ENCODE assay signal across 10 cellular contexts in the genomic region with DNA sequence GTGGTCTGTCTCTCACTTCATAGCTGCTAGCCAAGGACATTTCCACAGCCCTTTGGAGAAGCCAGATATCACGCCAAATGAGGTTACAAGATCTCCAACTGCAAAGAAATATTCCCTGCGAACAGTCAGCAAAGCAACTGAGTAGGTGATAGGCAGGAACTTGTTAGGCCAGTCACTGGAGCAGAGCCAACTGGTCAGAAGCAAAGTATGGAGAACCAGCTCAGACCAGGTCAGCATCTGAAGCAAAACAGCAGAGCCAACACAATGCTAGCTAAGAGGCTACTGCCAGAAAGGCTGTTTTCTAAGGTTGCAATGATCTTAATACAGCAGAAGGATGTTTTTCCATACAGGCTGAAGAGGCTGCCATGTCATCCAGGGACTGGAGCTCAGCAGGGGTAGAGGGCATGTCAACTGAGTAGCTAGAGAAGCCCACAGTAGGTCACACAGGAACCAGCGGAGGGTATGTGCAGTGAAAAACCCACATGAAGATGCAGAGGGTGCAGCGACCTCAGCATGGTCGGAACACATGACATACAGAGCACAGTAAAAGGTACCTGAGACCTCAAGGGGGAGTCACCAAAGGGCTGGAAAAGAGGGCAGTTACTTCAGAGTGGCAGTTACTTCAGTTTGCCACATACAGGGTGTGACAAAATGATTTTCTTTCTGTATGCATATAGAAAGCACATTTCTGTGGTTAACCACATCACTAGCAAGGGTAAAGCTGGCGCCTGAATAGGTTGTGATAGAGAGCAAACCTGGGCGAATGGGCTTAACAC. TPM values are rescaled to one million over a fixed set of nuclear protein-coding genes. Genes with fewer than 3 reads are reported as not detected.
A peak's percentile ranks its signal among the peaks of the same experiment; 100 is the strongest.
DNase-seq lines count a peak whose midpoint lies in the region; ATAC-seq lines count a peak whose summit lies in the region.
"Had no signal": no experiment of that assay in that cellular context is flagged by ENCODE, and none has a peak within 500 bp of the region (broad histone marks: within the 10 kb centered on the region; RNA-seq: fewer than 3 reads in every experiment).

No MANE protein-coding gene starts in this region.

- DNase-seq in T-helper 17 cell (peak in 2 of 3 donors; percentile 38 to 45), NCI-H1417 (lab: John Stamatoyannopoulos, UW) (no peak), DMS114 treated with DMSO at 0.1 percent for 48 hours (lab: John Stamatoyannopoulos, UW; ENCODE audit: unreplicated experiment) (no peak), mesenteric fat pad (ENCODE audit: low spot score) (no peak), nucleus accumbens (lab: John Stamatoyannopoulos, UW) (no peak)
- peak; percentile 88 for DNase-seq in activated naive CD4-positive, alpha-beta T cell treated with anti-CD3 and anti-CD28 coated beads for 36 hours
- peak; percentile 9 to 52 (median 28) for DNase-seq in stimulated activated CD4-positive, alpha-beta T cell treated with anti-CD3 and anti-CD28 coated beads, TNF-alpha, amount 100 ng/mL, for 4 hours (ENCODE audit: low read depth in 3 of 3)
- DNase-seq: naive B cell had no signal

- H3K9me3 ChIP-seq in T-helper 17 cell (ENCODE audit: control insufficient read depth, low read length, poor library complexity, severe bottlenecking) = no peaks in the 10 kb centered on the region

- H3K27me3 Mint-ChIP-seq in T-helper 17 cell = no peaks in the 10 kb centered on the region
- H3K27me3 Mint-ChIP-seq in activated naive CD4-positive, alpha-beta T cell treated with anti-CD3 and anti-CD28 coated beads for 36 hours (ENCODE audit: low read depth) = no peaks in the 10 kb centered on the region

- peak overlapping the region; percentile 72 for H3K4me3 Mint-ChIP-seq in T-helper 17 cell
- peak overlapping the region; percentile 55 for H3K4me3 Mint-ChIP-seq in activated naive CD4-positive, alpha-beta T cell treated with anti-CD3 and anti-CD28 coated beads for 36 hours
- H3K4me3 Mint-ChIP-seq: naive B cell had no signal

- H3K27ac Mint-ChIP-seq in T-helper 17 cell = peak overlapping the region; percentile 80
- H3K27ac Mint-ChIP-seq in activated naive CD4-positive, alpha-beta T cell treated with anti-CD3 and anti-CD28 coated beads for 36 hours = peak overlapping the region; percentile 89

- H3K4me1 Mint-ChIP-seq in T-helper 17 cell = peaks cover 51% of the 10 kb centered on the region
- peaks cover 65% of the 10 kb centered on the region for H3K4me1 Mint-ChIP-seq in activated naive CD4-positive, alpha-beta T cell treated with anti-CD3 and anti-CD28 coated beads for 36 hours (ENCODE audit: low read depth)
- H3K4me1 Mint-ChIP-seq: naive B cell had no signal

- H3K9me3 Mint-ChIP-seq in activated naive CD4-positive, alpha-beta T cell treated with anti-CD3 and anti-CD28 coated beads for 36 hours = no peaks in the 10 kb centered on the region
- H3K9me3 Mint-ChIP-seq: naive B cell had no signal

- intact Hi-C loops in activated naive CD4-positive, alpha-beta T cell treated with anti-CD3 and anti-CD28 coated beads for 36 hours (cut with micrococcal nuclease) = loop anchor here (1.0 kb wide), 2 partner anchors 18 to 163 kb away; a partner anchor contains a TSS

- peaks cover 11% of the 10 kb centered on the region for H3K36me3 Mint-ChIP-seq in T-helper 17 cell (ENCODE audit: low read depth)
- peaks cover 42% of the 10 kb centered on the region for H3K36me3 Mint-ChIP-seq in activated naive CD4-positive, alpha-beta T cell treated with anti-CD3 and anti-CD28 coated beads for 36 hours (ENCODE audit: low read depth)

- CTCF ChIA-PET in activated naive CD4-positive, alpha-beta T cell treated with anti-CD3 and anti-CD28 coated beads for 36 hours (lab: Charles Lee) = interaction anchor here (0.6 to 6.5 kb wide), 12 partner anchors 10 to 637 kb away, joined by 3 to 92 read pairs (median 7); a partner anchor contains a TSS

- ATAC-seq in GM21723 (IDR thresholded peaks at IDR 0.05; ENCODE audit: unreplicated experiment) (peak; percentile 63), T-helper 17 cell (peak; percentile 94)

RNA-seq across cellular contexts. Expression of a gene that starts 8.9 kb away (rescaled TPM):
- total RNA-seq in T-helper 17 cell (10 to 100 TPM; 70.3 to 73.5 TPM), mesenteric fat pad (9.8 TPM)
- 10 to 100 TPM; 58.3 to 59.3 TPM for total RNA-seq in activated naive CD4-positive, alpha-beta T cell treated with anti-CD3 and anti-CD28 coated beads for 36 hours

RNA-seq across cellular contexts. Expression of a gene that starts 18.9 kb away (rescaled TPM):
- total RNA-seq in T-helper 17 cell = 100 to 1,000 TPM; 142 to 159 TPM
- total RNA-seq in activated naive CD4-positive, alpha-beta T cell treated with anti-CD3 and anti-CD28 coated beads for 36 hours = 100 to 1,000 TPM; 427 to 442 TPM
- 123 TPM for total RNA-seq in mesenteric fat pad

RNA-seq across cellular contexts. Expression of a gene that starts 25.0 kb away (rescaled TPM):
- total RNA-seq in T-helper 17 cell (10 to 100 TPM; 38.8 to 45.9 TPM), mesenteric fat pad (29.2 TPM)
- total RNA-seq in activated naive CD4-positive, alpha-beta T cell treated with anti-CD3 and anti-CD28 coated beads for 36 hours = 10 to 100 TPM; 34.6 to 38.4 TPM

RNA-seq across cellular contexts. Expression of a gene that starts 47.9 kb away (rescaled TPM):
- total RNA-seq in T-helper 17 cell (not detected), mesenteric fat pad (not detected)
- total RNA-seq in activated naive CD4-positive, alpha-beta T cell treated with anti-CD3 and anti-CD28 coated beads for 36 hours = under 1 TPM; 0.91 to 0.96 TPM
- total RNA-seq: endothelial cell of umbilical vein had no signal

Comparison
In these comparisons a context has a peak if more than half of its experiments do, and no peak if none do; other contexts are left out.
1. DNase-seq: peak in T-helper 17 cell (2 of 3), activated naive CD4-positive, alpha-beta T cell treated with anti-CD3 and anti-CD28 coated beads for 36 hours (single experiment) and stimulated activated CD4-positive, alpha-beta T cell treated with anti-CD3 and anti-CD28 coated beads, TNF-alpha, amount 100 ng/mL, for 4 hours (3 of 3); none in NCI-H1417 (0 of 3), DMS114 treated with DMSO at 0.1 percent for 48 hours (single experiment), mesenteric fat pad (single experiment) and nucleus accumbens (0 of 56).